ENCODE assay signal across 25 cellular contexts in the genomic region with DNA sequence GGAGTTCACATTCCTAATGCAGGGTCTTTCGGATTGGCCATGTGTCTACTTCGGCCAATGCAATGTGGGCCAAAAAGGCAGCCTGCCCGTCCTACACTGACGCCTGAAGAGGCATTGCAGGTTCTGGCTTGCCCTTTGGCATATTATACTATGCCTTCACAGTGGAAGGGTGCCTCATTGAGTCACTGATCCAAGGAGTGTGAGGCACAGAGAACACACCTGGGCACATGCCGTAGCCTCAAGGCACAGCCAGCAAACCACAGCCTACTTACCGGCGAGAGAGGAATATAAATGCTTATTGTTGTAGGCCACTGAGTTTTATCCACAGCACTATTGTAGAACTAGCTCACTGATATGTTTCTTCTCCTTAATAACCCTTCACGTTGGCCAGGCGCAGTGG.
DNase-seq lines count a peak whose midpoint lies in the region; ATAC-seq, FAIRE-seq and TF ChIP-seq lines count a peak whose summit lies in the region.
"Had no signal": no experiment of that assay in that cellular context is flagged by ENCODE, and none has a peak within 500 bp of the region (broad histone marks: within the 10 kb centered on the region; RNA-seq: fewer than 3 reads in every experiment).

No MANE protein-coding gene starts in this region.

- ATAC-seq in GM18498 (IDR thresholded peaks at IDR 0.05; ENCODE audit: unreplicated experiment) (no peak), GM21528 (IDR thresholded peaks at IDR 0.05; ENCODE audit: low FRiP score, unreplicated experiment) (no peak)

- no peaks in the 10 kb centered on the region for H3K36me3 ChIP-seq in bronchial epithelial cell (ENCODE audit: control insufficient read depth, insufficient read depth, low read length)
- H3K36me3 ChIP-seq: BLaER1 had no signal

- peaks cover 1% of the 10 kb centered on the region for H3K27me3 ChIP-seq in bronchial epithelial cell (ENCODE audit: control insufficient read depth, insufficient read depth, low read length)
- H3K27me3 ChIP-seq: BLaER1 had no signal

- no peak overlapping the region; the same call in 1 of the 2 replicates for H3K27ac ChIP-seq in RWPE1
- H3K27ac ChIP-seq: BLaER1, HL-60, PC-9 had no signal

- peak; percentile 97 for FAIRE-seq in bronchial epithelial cell (lab: Jason Lieb, UNC)
- FAIRE-seq in urothelium cell line (lab: Jason Lieb, UNC) = no peak
- FAIRE-seq: GM12891, GM19239, H54 had no signal

- POLR2A ChIA-PET in RWPE1 (lab: Yijun Ruan, JAX; ENCODE audit: low non-redundant PET) = no interaction called here

- DNase-seq in DMS79 (lab: John Stamatoyannopoulos, UW) (peak; percentile 51), RWPE1 (ENCODE audit: low spot score) (peak; percentile 92), bronchial epithelial cell (ENCODE audit: low read depth) (peak; percentile 97), kidney tubule cell (ENCODE audit: low spot score) (peak; percentile 25), urothelium cell line (ENCODE audit: low spot score) (no peak), NCI-H1436 (lab: John Stamatoyannopoulos, UW) (no peak)
- DNase-seq: 8988T; ACHN; CD4-positive, CD25-positive, alpha-beta regulatory T cell; GF-D8; Karpas-422; NCI-H1092 treated with DMSO at 0.1 percent for 48 hours; NCI-H146; NCI-H1930; NCI-H446; NCI-H82; PC-9; SHP77 had no signal

- CTCF ChIA-PET in RWPE1 (lab: Yijun Ruan, JAX) = no interaction called here

- TF ChIP-seq CTCF in RWPE1 (conservative IDR thresholded peaks at IDR 0.05; ENCODE audit: low read depth) = no peak
- TF ChIP-seq CTCF in bronchial epithelial cell (IDR thresholded peaks at IDR 0.05; ENCODE audit: insufficient read depth, low read length, severe bottlenecking) = no peak

- no peak overlapping the region for H3K4me3 ChIP-seq in bronchial epithelial cell (ENCODE audit: low read depth, low read length)
- H3K4me3 ChIP-seq: BLaER1, PC-9 had no signal

Comparison
In these comparisons a context has a peak if more than half of its experiments do, and no peak if none do; other contexts are left out.
1. DNase-seq: peak in DMS79 (single experiment), RWPE1 (single experiment), bronchial epithelial cell (single experiment) and kidney tubule cell (single experiment); none in urothelium cell line (single experiment) and NCI-H1436 (single experiment).